In genomic region chr12:112937741-112938719, GRCh38 we compare ENCODE assay signal across 1 cellular context.
TF ChIP-seq lines count a peak whose summit lies in the region.

A gene with protein sequence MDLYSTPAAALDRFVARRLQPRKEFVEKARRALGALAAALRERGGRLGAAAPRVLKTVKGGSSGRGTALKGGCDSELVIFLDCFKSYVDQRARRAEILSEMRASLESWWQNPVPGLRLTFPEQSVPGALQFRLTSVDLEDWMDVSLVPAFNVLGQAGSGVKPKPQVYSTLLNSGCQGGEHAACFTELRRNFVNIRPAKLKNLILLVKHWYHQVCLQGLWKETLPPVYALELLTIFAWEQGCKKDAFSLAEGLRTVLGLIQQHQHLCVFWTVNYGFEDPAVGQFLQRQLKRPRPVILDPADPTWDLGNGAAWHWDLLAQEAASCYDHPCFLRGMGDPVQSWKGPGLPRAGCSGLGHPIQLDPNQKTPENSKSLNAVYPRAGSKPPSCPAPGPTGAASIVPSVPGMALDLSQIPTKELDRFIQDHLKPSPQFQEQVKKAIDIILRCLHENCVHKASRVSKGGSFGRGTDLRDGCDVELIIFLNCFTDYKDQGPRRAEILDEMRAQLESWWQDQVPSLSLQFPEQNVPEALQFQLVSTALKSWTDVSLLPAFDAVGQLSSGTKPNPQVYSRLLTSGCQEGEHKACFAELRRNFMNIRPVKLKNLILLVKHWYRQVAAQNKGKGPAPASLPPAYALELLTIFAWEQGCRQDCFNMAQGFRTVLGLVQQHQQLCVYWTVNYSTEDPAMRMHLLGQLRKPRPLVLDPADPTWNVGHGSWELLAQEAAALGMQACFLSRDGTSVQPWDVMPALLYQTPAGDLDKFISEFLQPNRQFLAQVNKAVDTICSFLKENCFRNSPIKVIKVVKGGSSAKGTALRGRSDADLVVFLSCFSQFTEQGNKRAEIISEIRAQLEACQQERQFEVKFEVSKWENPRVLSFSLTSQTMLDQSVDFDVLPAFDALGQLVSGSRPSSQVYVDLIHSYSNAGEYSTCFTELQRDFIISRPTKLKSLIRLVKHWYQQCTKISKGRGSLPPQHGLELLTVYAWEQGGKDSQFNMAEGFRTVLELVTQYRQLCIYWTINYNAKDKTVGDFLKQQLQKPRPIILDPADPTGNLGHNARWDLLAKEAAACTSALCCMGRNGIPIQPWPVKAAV (plus strand): TSS chr12:112938474. CDS start chr12:112938531, 57 bp downstream.

TF ChIP-seq in K562, 482 proteins besides CTCF, POLR2A, EP300 and RAD21 (continued from another document and continues in another):
- TF ChIP-seq ZNF592 (IDR thresholded peaks at IDR 0.05) (no peak), ZNF318 (IDR thresholded peaks at IDR 0.05; ENCODE audit: borderline replicate concordance in 1 of 2, low read depth in 1 of 2) (peak in 1 of 2 experiments; percentile 85; a peak in 2 of 4 replicates), ZKSCAN1 (IDR thresholded peaks at IDR 0.05; ENCODE audit: low read depth, low read length) (no peak), ILK (tag; IDR thresholded peaks at IDR 0.05; ENCODE audit: borderline replicate concordance, low read depth) (no peak), SIN3A (IDR thresholded peaks at IDR 0.05; ENCODE audit: borderline replicate concordance in 2 of 2, control insufficient read depth in 1 of 2, low read depth in 2 of 2, low read length in 2 of 2) (no peak), AFF1 (IDR thresholded peaks at IDR 0.05; ENCODE audit: low read depth in 1 of 2, partially characterized antibody in 2 of 2) (peak in 1 of 2 experiments; percentile 68), L3MBTL2 (IDR thresholded peaks at IDR 0.05) (peak; percentile 80), SREBF2 (CRISPR knock-in tag; IDR thresholded peaks at IDR 0.05) (no peak), PCBP2 (IDR thresholded peaks at IDR 0.05; ENCODE audit: low read depth, low read length, poor library complexity, severe bottlenecking) (no peak), BCOR (IDR thresholded peaks at IDR 0.05) (peak; percentile 89), TEAD1 (CRISPR knock-in tag; IDR thresholded peaks at IDR 0.05) (no peak), SAFB (IDR thresholded peaks at IDR 0.05; ENCODE audit: borderline replicate concordance, low read depth, low read length) (peak; percentile 42; the same call in 1 of the 2 replicates), ZNF639 (CRISPR knock-in tag; conservative IDR thresholded peaks at IDR 0.05 in 1 of 2, IDR thresholded peaks at IDR 0.05 in 1 of 2) (no peak), HNRNPL (IDR thresholded peaks at IDR 0.05; ENCODE audit: low read depth, low read length) (no peak), ZBTB2 (IDR thresholded peaks at IDR 0.05) (no peak), FUS (optimal IDR thresholded peaks at IDR 0.05; ENCODE audit: low read depth, low read length) (no peak), MYBL2 (IDR thresholded peaks at IDR 0.05; ENCODE audit: low read depth) (no peak), MYBL2 (CRISPR knock-in tag; IDR thresholded peaks at IDR 0.05; ENCODE audit: borderline replicate concordance) (no peak), CBFA2T2 (conservative IDR thresholded peaks at IDR 0.05) (no peak), CGGBP1 (CRISPR knock-in tag; IDR thresholded peaks at IDR 0.05) (no peak), NRF1 (conservative IDR thresholded peaks at IDR 0.05 in 1 of 2, IDR thresholded peaks at IDR 0.05 in 1 of 2) (peak; percentile 88 to 90), CREB5 (CRISPR knock-in tag; IDR thresholded peaks at IDR 0.05) (no peak)
- TF ChIP-seq, protein P1, sequence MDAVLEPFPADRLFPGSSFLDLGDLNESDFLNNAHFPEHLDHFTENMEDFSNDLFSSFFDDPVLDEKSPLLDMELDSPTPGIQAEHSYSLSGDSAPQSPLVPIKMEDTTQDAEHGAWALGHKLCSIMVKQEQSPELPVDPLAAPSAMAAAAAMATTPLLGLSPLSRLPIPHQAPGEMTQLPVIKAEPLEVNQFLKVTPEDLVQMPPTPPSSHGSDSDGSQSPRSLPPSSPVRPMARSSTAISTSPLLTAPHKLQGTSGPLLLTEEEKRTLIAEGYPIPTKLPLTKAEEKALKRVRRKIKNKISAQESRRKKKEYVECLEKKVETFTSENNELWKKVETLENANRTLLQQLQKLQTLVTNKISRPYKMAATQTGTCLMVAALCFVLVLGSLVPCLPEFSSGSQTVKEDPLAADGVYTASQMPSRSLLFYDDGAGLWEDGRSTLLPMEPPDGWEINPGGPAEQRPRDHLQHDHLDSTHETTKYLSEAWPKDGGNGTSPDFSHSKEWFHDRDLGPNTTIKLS (IDR thresholded peaks at IDR 0.05; ENCODE audit: borderline replicate concordance, low read depth), result no peak
